8 cellular contexts compared by ENCODE assay signal in the genomic region with DNA sequence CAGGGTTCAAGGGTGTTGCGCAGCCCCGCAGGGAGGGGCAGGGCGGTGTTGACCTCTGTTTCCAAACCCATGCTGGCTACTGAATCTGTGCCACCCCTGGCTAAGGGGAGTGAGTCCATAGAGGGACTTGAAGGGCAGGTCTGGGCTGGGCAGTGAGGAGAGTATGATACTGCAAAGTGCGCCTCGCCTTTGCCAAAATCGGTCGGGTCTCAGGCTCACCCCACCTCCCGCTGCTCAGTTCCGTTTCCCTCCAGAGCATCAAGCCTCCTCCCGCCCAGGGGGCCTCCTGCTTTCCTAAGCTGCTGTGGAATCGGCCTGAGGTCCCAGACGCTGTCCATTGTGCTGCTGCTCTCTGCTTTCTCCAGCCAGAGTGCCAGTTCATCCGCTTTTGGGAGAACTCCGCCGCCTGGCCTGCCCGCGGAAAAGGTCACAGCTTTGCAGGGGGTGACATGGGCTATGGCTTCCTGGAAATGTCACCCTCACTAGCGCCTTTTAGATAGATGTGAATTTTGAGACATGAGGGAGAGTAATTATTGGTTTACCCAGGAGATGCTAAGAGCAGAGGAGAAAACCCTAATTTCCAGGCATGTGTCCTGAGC.
DNase-seq lines count a peak whose midpoint lies in the region; ATAC-seq and TF ChIP-seq lines count a peak whose summit lies in the region.

No MANE protein-coding gene starts in this region.

- H3K9me3 Mint-ChIP-seq in mesothelial cell of epicardium, result peaks cover 7% of the 10 kb centered on the region

- no peak overlapping the region for H3K27ac Mint-ChIP-seq in mesothelial cell of epicardium

- CTCF ChIA-PET in GM10248 (lab: Yijun Ruan, JAX), result interaction anchor here (0.9 to 1.3 kb wide), 3 partner anchors 8 to 533 kb away, joined by 4 to 5 read pairs (median 5); no protein-coding TSS in a partner anchor

- H3K27ac ChIP-seq in RWPE2 (ENCODE audit: poor library complexity, severe bottlenecking), result peak overlapping the region; percentile 79
- H3K27ac ChIP-seq in effector memory CD4-positive, alpha-beta T cell (ENCODE audit: insufficient read depth, low read length, poor library complexity, severe bottlenecking), result peak overlapping the region; percentile 74
- H3K27ac ChIP-seq in aorta (ENCODE audit: low read depth in 1 of 2, low read length in 2 of 2), result peak overlapping the region in 1 of 2 donors; percentile 30

- H3K36me3 ChIP-seq in RWPE2 (ENCODE audit: low read depth) (peaks cover 43% of the 10 kb centered on the region), aorta (ENCODE audit: control insufficient read depth in 1 of 2, insufficient read depth in 2 of 2, low read length in 1 of 2) (peaks cover 0 to 2% of the 10 kb centered on the region in 2 donors)
- no peaks in the 10 kb centered on the region for H3K36me3 ChIP-seq in effector memory CD4-positive, alpha-beta T cell (ENCODE audit: control insufficient read depth, insufficient read depth, low read length)

- H3K36me3 Mint-ChIP-seq in mesothelial cell of epicardium, result peaks cover 13% of the 10 kb centered on the region

- no peaks in the 10 kb centered on the region for H3K27me3 Mint-ChIP-seq in mesothelial cell of epicardium (ENCODE audit: low read depth)

- 3 to 5% methylated on average over 18 of the region's 18 CpGs for WGBS in aorta, 2 donors

- ATAC-seq in HG02759 (IDR thresholded peaks at IDR 0.05; ENCODE audit: unreplicated experiment), result peak; percentile 2
- no peak; the same call in 2 of the 3 replicates for ATAC-seq in RWPE2 (ENCODE audit: low read depth)
- ATAC-seq in aorta (ENCODE audit: low FRiP score), result no peak

- H3K27me3 ChIP-seq in RWPE2 (ENCODE audit: insufficient read depth, poor library complexity, severe bottlenecking) (no peaks in the 10 kb centered on the region), aorta (ENCODE audit: control insufficient read depth in 1 of 2, insufficient read depth in 2 of 2, low read length in 1 of 2) (no peaks in the 10 kb centered on the region)
- no peaks in the 10 kb centered on the region for H3K27me3 ChIP-seq in effector memory CD4-positive, alpha-beta T cell (replicated peaks; ENCODE audit: control insufficient read depth, insufficient read depth, low read length, poor library complexity, severe bottlenecking)

- DNase-seq in GM10248 (ENCODE audit: extremely low spot score) (peak; percentile 26), RWPE2 (ENCODE audit: low spot score) (no peak), mesothelial cell of epicardium (ENCODE audit: low spot score in 2 of 2, unreplicated experiment in 2 of 2) (no peak), aorta (peak in 1 of 2 donors; percentile 77), NCI-H1694 (lab: John Stamatoyannopoulos, UW) (no peak), OCI-M2 (lab: John Stamatoyannopoulos, UW; ENCODE audit: unreplicated experiment) (no peak)
- no peak for DNase-seq in effector memory CD4-positive, alpha-beta T cell

- H3K4me1 Mint-ChIP-seq in mesothelial cell of epicardium, result peaks cover 16% of the 10 kb centered on the region

- no peaks in the 10 kb centered on the region for H3K4me1 ChIP-seq in RWPE2 (ENCODE audit: insufficient read depth, poor library complexity, severe bottlenecking)
- peaks cover 9% of the 10 kb centered on the region for H3K4me1 ChIP-seq in effector memory CD4-positive, alpha-beta T cell (ENCODE audit: control insufficient read depth, insufficient read depth, low read length, poor library complexity, severe bottlenecking)
- no peaks in the 10 kb centered on the region for H3K4me1 ChIP-seq in aorta (ENCODE audit: control insufficient read depth in 1 of 2, insufficient read depth in 2 of 2, low read length in 2 of 2)

- TF ChIP-seq CTCF in GM10248 (IDR thresholded peaks at IDR 0.05; ENCODE audit: control extremely low read depth, extremely low read depth, low read depth, missing control alignments) (no peak), RWPE2 (IDR thresholded peaks at IDR 0.05; ENCODE audit: poor library complexity, severe bottlenecking) (no peak), mesothelial cell of epicardium (IDR thresholded peaks at IDR 0.05; ENCODE audit: unreplicated experiment) (no peak)

- H3K4me3 ChIP-seq in RWPE2 (ENCODE audit: severe bottlenecking) (peak overlapping the region; percentile 73), aorta (ENCODE audit: low read length in 2 of 2) (peak overlapping the region; percentile 3 to 80)
- peak overlapping the region; percentile 77 for H3K4me3 ChIP-seq in effector memory CD4-positive, alpha-beta T cell (ENCODE audit: insufficient read depth, low read depth, low read length, poor library complexity, severe bottlenecking)

- POLR2A ChIA-PET in GM10248 (lab: Yijun Ruan, JAX), result no interaction called here

- intact Hi-C loops in aorta (cut with DNase I), result no loop called here

- H3K9me3 ChIP-seq in RWPE2 (ENCODE audit: severe bottlenecking), result no peaks in the 10 kb centered on the region
- no peaks in the 10 kb centered on the region for H3K9me3 ChIP-seq in effector memory CD4-positive, alpha-beta T cell (ENCODE audit: control insufficient read depth, low read length)
- H3K9me3 ChIP-seq in aorta (ENCODE audit: control insufficient read depth, low read length), result no peaks in the 10 kb centered on the region

- H3K4me3 Mint-ChIP-seq in mesothelial cell of epicardium, result peak overlapping the region; percentile 94
